10 cellular contexts compared by ENCODE assay signal in genomic region chr7:90720970-90721768, GRCh38.
A peak's percentile ranks its signal among the peaks of the same experiment; 100 is the strongest.
DNase-seq lines count a peak whose midpoint lies in the region; ATAC-seq and TF ChIP-seq lines count a peak whose summit lies in the region.
"Had no signal": no experiment of that assay in that cellular context is flagged by ENCODE, and none has a peak within 500 bp of the region (broad histone marks: within the 10 kb centered on the region; RNA-seq: fewer than 3 reads in every experiment).

No MANE protein-coding gene starts in this region.

- ATAC-seq in GM18867 (IDR thresholded peaks at IDR 0.05; ENCODE audit: unreplicated experiment) (peak; percentile 54), sciatic nerve (peak; percentile 88), GM21367 (IDR thresholded peaks at IDR 0.05; ENCODE audit: unreplicated experiment) (no peak)
- no peak for ATAC-seq in naive thymus-derived CD8-positive, alpha-beta T cell
- ATAC-seq: stimulated activated naive CD8-positive, alpha-beta T cell treated with anti-CD3 and anti-CD28 coated beads, Interleukin-15, Interleukin-2, amounts not matched to agents 100 U/mL and 50 U/mL, for 24 hours had no signal

- TF ChIP-seq CTCF in foreskin fibroblast (IDR thresholded peaks at IDR 0.05; ENCODE audit: low read depth, low read length) = no peak

- peaks cover 0 to 33% (median 0%) of the 10 kb centered on the region in 4 donors for H3K4me1 Mint-ChIP-seq in naive thymus-derived CD8-positive, alpha-beta T cell

- no peaks in the 10 kb centered on the region for H3K27me3 Mint-ChIP-seq in naive thymus-derived CD8-positive, alpha-beta T cell

- POLR2A ChIA-PET in naive thymus-derived CD8-positive, alpha-beta T cell (lab: Charles Lee) = no interaction called here

- H3K36me3 Mint-ChIP-seq in naive thymus-derived CD8-positive, alpha-beta T cell = no peaks in the 10 kb centered on the region

- no peak overlapping the region for H3K27ac Mint-ChIP-seq in naive thymus-derived CD8-positive, alpha-beta T cell

- DNase-seq in NCI-H774 (lab: John Stamatoyannopoulos, UW) (peak; percentile 34), foreskin fibroblast (peak; percentile 62 to 84), sciatic nerve (ENCODE audit: low spot score) (no peak), inferior parietal cortex (ENCODE audit: extremely low spot score) (no peak)
- DNase-seq in naive thymus-derived CD8-positive, alpha-beta T cell = no peak
- DNase-seq in activated CD4-positive, alpha-beta T cell treated with anti-CD3 and anti-CD28 coated beads for 48 hours = no peak
- DNase-seq: NCI-H1694 treated with DMSO at 0.1 percent for 48 hours; stimulated activated naive CD8-positive, alpha-beta T cell treated with anti-CD3 and anti-CD28 coated beads, Interleukin-15, Interleukin-2, amounts not matched to agents 100 U/mL and 50 U/mL, for 24 hours had no signal

- no peak overlapping the region for H3K4me3 ChIP-seq in foreskin fibroblast (ENCODE audit: low read depth in 1 of 2, low read length in 2 of 2)

- H3K9me3 Mint-ChIP-seq in naive thymus-derived CD8-positive, alpha-beta T cell = peaks cover 0 to 3% (median 0%) of the 10 kb centered on the region in 9 donors

- intact Hi-C loops in sciatic nerve (cut with DNase I) = no loop called here

- H3K4me3 Mint-ChIP-seq in naive thymus-derived CD8-positive, alpha-beta T cell = no peak overlapping the region

Comparison
In these comparisons a context has a peak if more than half of its experiments do, and no peak if none do; other contexts are left out.
1. ATAC-seq: peak in GM18867 (single experiment) and sciatic nerve (single experiment); none in naive thymus-derived CD8-positive, alpha-beta T cell (0 of 2) and GM21367 (single experiment).
2. DNase-seq: peak in NCI-H774 (single experiment) and foreskin fibroblast (2 of 2); none in sciatic nerve (single experiment), inferior parietal cortex (single experiment), naive thymus-derived CD8-positive, alpha-beta T cell (0 of 10) and activated CD4-positive, alpha-beta T cell treated with anti-CD3 and anti-CD28 coated beads for 48 hours (single experiment).